ENCODE assay signal across 1 cellular context in genomic region chr18:47797126-47797525, GRCh38.
TF ChIP-seq lines count a peak whose summit lies in the region.

No MANE protein-coding gene starts in this region.

TF ChIP-seq in IMR-90, 13 proteins besides CTCF, POLR2A, EP300 and RAD21:
- TF ChIP-seq SMC3 (IDR thresholded peaks at IDR 0.05; ENCODE audit: low read depth, low read length) (no peak), RCOR1 (IDR thresholded peaks at IDR 0.05; ENCODE audit: insufficient replicate concordance, low read length) (no peak), BHLHE40 (IDR thresholded peaks at IDR 0.05; ENCODE audit: low read depth, low read length) (no peak), USF2 (IDR thresholded peaks at IDR 0.05; ENCODE audit: low read depth, low read length) (no peak), MXI1 (IDR thresholded peaks at IDR 0.05; ENCODE audit: borderline replicate concordance, low read depth, low read length) (no peak), FOS (IDR thresholded peaks at IDR 0.05; ENCODE audit: low read depth, low read length) (no peak), CEBPB (IDR thresholded peaks at IDR 0.05; ENCODE audit: low read depth, low read length) (no peak), NFE2L2 (IDR thresholded peaks at IDR 0.05; ENCODE audit: low read depth, low read length) (no peak), ELK1 (IDR thresholded peaks at IDR 0.05; ENCODE audit: borderline replicate concordance, low read depth, low read length) (no peak), MAFK (IDR thresholded peaks at IDR 0.05; ENCODE audit: low read depth, low read length) (no peak), RFX5 (IDR thresholded peaks at IDR 0.05; ENCODE audit: low read depth, low read length) (no peak), MAZ (IDR thresholded peaks at IDR 0.05; ENCODE audit: borderline replicate concordance, low read depth, low read length) (no peak), CHD1 (IDR thresholded peaks at IDR 0.05; ENCODE audit: low read depth, low read length) (no peak)
